37 cellular contexts compared by ENCODE assay signal in the genomic region with DNA sequence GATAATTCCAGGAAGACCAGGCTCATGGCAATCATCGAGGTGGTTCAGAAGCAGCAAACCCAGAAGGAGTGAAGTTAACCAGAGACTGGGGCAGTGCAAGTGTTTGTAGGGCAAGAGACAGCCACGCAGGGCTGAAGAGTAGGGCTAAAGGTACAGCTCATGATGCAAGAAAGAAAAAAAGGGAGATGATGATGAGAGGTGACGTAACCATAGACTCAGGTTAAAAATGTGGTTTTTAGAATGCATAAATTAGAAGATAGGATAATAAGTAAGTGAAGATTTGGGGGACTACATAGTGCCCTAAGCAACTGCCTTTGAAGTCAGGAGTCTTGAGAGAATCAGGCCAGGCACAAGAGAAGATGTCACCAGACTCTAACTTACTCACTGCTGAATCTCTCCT. TPM values are rescaled to one million over a fixed set of nuclear protein-coding genes. Genes with fewer than 3 reads are reported as not detected.
"Had no signal": no experiment of that assay in that cellular context is flagged by ENCODE, and none has a peak within 500 bp of the region (broad histone marks: within the 10 kb centered on the region; RNA-seq: fewer than 3 reads in every experiment).

No MANE protein-coding gene starts in this region.

- H3K27me3 ChIP-seq: MG63, SJCRH30 had no signal

- H3K4me3 ChIP-seq: MG63, PC-9, SJCRH30, SK-N-MC had no signal

- H3K36me3 ChIP-seq: MG63, SJCRH30 had no signal

- DNase-seq: Kasumi-1, MG63, NCI-H1048, NCI-H1092 treated with DMSO at 0.1 percent for 48 hours, NCI-H1105 treated with DMSO at 0.1 percent for 48 hours, NCI-H1417, NCI-H1436, NCI-H146, NCI-H1694, NCI-H187, NCI-H1930, NCI-H2029 treated with DMSO at 0.1 percent for 48 hours, NCI-H2081 treated with DMSO at 0.1 percent for 48 hours, NCI-H2107, NCI-H2171, NCI-H226, NCI-H446 treated with DMSO at 0.1 percent for 48 hours, NCI-H510A, NCI-H524, NCI-H526, NCI-H69, NCI-H748 treated with DMSO at 0.1 percent for 48 hours, NCI-H82, PC-9, SHP77, SIG-M5, SJCRH30, T-cell had no signal

- H2AFZ ChIP-seq: PC-9 had no signal

- H3K27ac ChIP-seq: PC-9, RWPE1, SJCRH30, SK-N-MC had no signal

- ATAC-seq: Panc1, Right ventricle myocardium inferior, SK-N-SH treated with all-trans-retinoic acid at 6 μM for 48 hours, T-cell had no signal

- H3K4me1 ChIP-seq: SJCRH30 had no signal

- H3K4me2 ChIP-seq: PC-9 had no signal

- H3K9me3 ChIP-seq: MG63, SJCRH30 had no signal

RNA-seq across cellular contexts. Expression of a gene that starts 0.3 kb away (rescaled TPM):
- total RNA-seq: M059J, OCI-LY7, PC-9, Right ventricle myocardium inferior, RPMI7951, SJCRH30, SK-MEL-5, T-cell had no signal

RNA-seq across cellular contexts. Expression of a gene that starts 17.5 kb away (rescaled TPM):
- total RNA-seq: M059J, OCI-LY7, PC-9, Right ventricle myocardium inferior, RPMI7951, SJCRH30, SK-MEL-5, T-cell had no signal

RNA-seq across cellular contexts. Expression of a gene that starts 18.0 kb away (rescaled TPM):
- total RNA-seq: M059J, OCI-LY7, PC-9, Right ventricle myocardium inferior, RPMI7951, SJCRH30, SK-MEL-5, T-cell had no signal

RNA-seq across cellular contexts. Expression of a gene that starts 32.9 kb away (rescaled TPM):
- total RNA-seq: M059J, OCI-LY7, PC-9, Right ventricle myocardium inferior, RPMI7951, SJCRH30, SK-MEL-5, T-cell had no signal

RNA-seq across cellular contexts. Expression of a gene that starts 48.2 kb away (rescaled TPM):
- total RNA-seq: M059J, OCI-LY7, PC-9, Right ventricle myocardium inferior, RPMI7951, SJCRH30, SK-MEL-5, T-cell had no signal
